Comparison of ENCODE assay signal across 11 cellular contexts in the genomic region with DNA sequence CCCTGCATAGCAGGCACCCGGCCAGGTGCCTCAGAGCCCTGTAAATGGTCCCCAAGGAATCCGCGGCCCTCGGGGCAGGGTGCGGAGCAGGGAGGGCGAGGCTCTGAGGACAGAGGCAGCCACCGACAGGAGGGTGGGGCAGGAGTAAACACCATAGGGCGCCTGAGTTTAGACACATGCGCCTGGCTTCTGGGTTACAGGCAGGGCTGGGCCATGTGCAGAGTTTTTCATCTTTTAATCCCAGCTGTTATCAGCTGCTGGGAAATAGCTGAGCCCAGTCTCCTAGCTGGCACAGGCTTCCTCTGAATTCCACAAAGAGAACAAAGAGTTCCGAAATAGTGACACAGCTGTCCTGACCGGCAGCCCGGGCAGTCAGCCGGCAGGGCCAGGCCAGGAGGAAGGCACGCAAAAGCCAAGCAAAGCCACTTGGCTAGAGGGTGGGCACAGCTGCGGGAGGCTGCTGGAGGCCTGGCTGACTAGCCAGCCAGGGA.
DNase-seq lines count a peak whose midpoint lies in the region; ATAC-seq and TF ChIP-seq lines count a peak whose summit lies in the region.
"Had no signal": no experiment of that assay in that cellular context is flagged by ENCODE, and none has a peak within 500 bp of the region (broad histone marks: within the 10 kb centered on the region; RNA-seq: fewer than 3 reads in every experiment).

No MANE protein-coding gene starts in this region.

- H3K18ac ChIP-seq in neuronal stem cell (ENCODE audit: low read length), result peak overlapping the region; percentile 69

- H3K9me3 Mint-ChIP-seq in activated T-helper 2 cell treated with anti-CD3 and anti-CD28 coated beads, Interferon-gamma antibody, Interleukin-2, Interleukin-4, amounts not matched to agents 10 μg/mL and 5 μg/mL and 100 μg/mL, durations not matched to agents 14 hours and 24 hours and 36 hours, result no peaks in the 10 kb centered on the region
- H3K9me3 Mint-ChIP-seq: CD8-positive, alpha-beta T cell; T-helper 1 cell treated with Interleukin-12 subunit alpha and Interleukin-12 subunit beta and Interleukin-4 antibody, amounts not matched to agents 30 μg/mL and 1 μg/mL, for 36 hours had no signal

- peaks cover 3% of the 10 kb centered on the region for H3K4me1 Mint-ChIP-seq in activated T-helper 2 cell treated with anti-CD3 and anti-CD28 coated beads, Interferon-gamma antibody, Interleukin-2, Interleukin-4, amounts not matched to agents 10 μg/mL and 5 μg/mL and 100 μg/mL, durations not matched to agents 14 hours and 24 hours and 36 hours (ENCODE audit: low read depth)

- no peak for ATAC-seq in GM21390 (IDR thresholded peaks at IDR 0.05; ENCODE audit: unreplicated experiment)

- H3K27me3 ChIP-seq in Peyer's patch, result no peaks in the 10 kb centered on the region
- no peaks in the 10 kb centered on the region for H3K27me3 ChIP-seq in neuronal stem cell (ENCODE audit: control insufficient read depth in 3 of 3, insufficient read depth in 3 of 3, low read depth in 1 of 3, low read length in 3 of 3)

- no peak overlapping the region for H4K91ac ChIP-seq in neuronal stem cell (ENCODE audit: low read depth, low read length, poor library complexity)

- H3K79me1 ChIP-seq in neuronal stem cell (ENCODE audit: low read depth, low read length), result no peaks in the 10 kb centered on the region

- no peak overlapping the region for H2BK5ac ChIP-seq in neuronal stem cell (ENCODE audit: low read length)

- no peak overlapping the region for H2BK120ac ChIP-seq in neuronal stem cell (ENCODE audit: low read depth, low read length)

- no peaks in the 10 kb centered on the region for H3K27me3 Mint-ChIP-seq in activated T-helper 2 cell treated with anti-CD3 and anti-CD28 coated beads, Interferon-gamma antibody, Interleukin-2, Interleukin-4, amounts not matched to agents 10 μg/mL and 5 μg/mL and 100 μg/mL, durations not matched to agents 14 hours and 24 hours and 36 hours (ENCODE audit: low read depth)

- no peak overlapping the region for H3K4ac ChIP-seq in neuronal stem cell (ENCODE audit: low read length)

- no peak overlapping the region for H3K27ac Mint-ChIP-seq in activated T-helper 2 cell treated with anti-CD3 and anti-CD28 coated beads, Interferon-gamma antibody, Interleukin-2, Interleukin-4, amounts not matched to agents 10 μg/mL and 5 μg/mL and 100 μg/mL, durations not matched to agents 14 hours and 24 hours and 36 hours
- H3K27ac Mint-ChIP-seq: T-helper 1 cell treated with Interleukin-12 subunit alpha and Interleukin-12 subunit beta and Interleukin-4 antibody, amounts not matched to agents 30 μg/mL and 1 μg/mL, for 36 hours had no signal

- no peak overlapping the region for H3K4me3 ChIP-seq in AG10803 (ENCODE audit: low read length)
- H3K4me3 ChIP-seq in Peyer's patch, result no peak overlapping the region
- no peak overlapping the region for H3K4me3 ChIP-seq in foreskin fibroblast (ENCODE audit: low read depth in 1 of 2, low read length in 2 of 2)
- no peak overlapping the region for H3K4me3 ChIP-seq in neuronal stem cell (ENCODE audit: low read length in 2 of 2)

- H3K4me2 ChIP-seq in neuronal stem cell (ENCODE audit: insufficient read depth, low read length, poor library complexity, severe bottlenecking), result no peak overlapping the region

- no peaks in the 10 kb centered on the region for H3K36me3 Mint-ChIP-seq in activated T-helper 2 cell treated with anti-CD3 and anti-CD28 coated beads, Interferon-gamma antibody, Interleukin-2, Interleukin-4, amounts not matched to agents 10 μg/mL and 5 μg/mL and 100 μg/mL, durations not matched to agents 14 hours and 24 hours and 36 hours (ENCODE audit: low read depth)
- H3K36me3 Mint-ChIP-seq: CD8-positive, alpha-beta T cell had no signal

- TF ChIP-seq POLR2A in Peyer's patch (IDR thresholded peaks at IDR 0.05), result no peak

- no peak overlapping the region for H3K14ac ChIP-seq in neuronal stem cell (ENCODE audit: low read length)

- H3K4me3 Mint-ChIP-seq in activated T-helper 2 cell treated with anti-CD3 and anti-CD28 coated beads, Interferon-gamma antibody, Interleukin-2, Interleukin-4, amounts not matched to agents 10 μg/mL and 5 μg/mL and 100 μg/mL, durations not matched to agents 14 hours and 24 hours and 36 hours (ENCODE audit: low read depth), result no peak overlapping the region
- H3K4me3 Mint-ChIP-seq: CD8-positive, alpha-beta T cell; T-helper 1 cell treated with Interleukin-12 subunit alpha and Interleukin-12 subunit beta and Interleukin-4 antibody, amounts not matched to agents 30 μg/mL and 1 μg/mL, for 36 hours had no signal

- peak overlapping the region; percentile 16 for H2BK12ac ChIP-seq in neuronal stem cell (ENCODE audit: low read length)

- H4K8ac ChIP-seq in neuronal stem cell (ENCODE audit: low read depth, low read length), result no peak overlapping the region

- H3K9ac ChIP-seq in neuronal stem cell (ENCODE audit: low read depth, low read length, poor library complexity), result peak overlapping the region; percentile 47

- no peak overlapping the region for H2AFZ ChIP-seq in neuronal stem cell (ENCODE audit: low read length)

- intact Hi-C loops in activated T-helper 2 cell treated with anti-CD3 and anti-CD28 coated beads, Interferon-gamma antibody, Interleukin-2, Interleukin-4, amounts not matched to agents 10 μg/mL and 5 μg/mL and 100 μg/mL, durations not matched to agents 14 hours and 24 hours and 36 hours (cut with micrococcal nuclease), result no loop called here

- H3K9me3 ChIP-seq in Peyer's patch (no peaks in the 10 kb centered on the region), neuronal stem cell (replicated peaks in 1 of 2; ENCODE audit: control insufficient read depth in 2 of 2, insufficient read depth in 1 of 2, low read depth in 1 of 2, low read length in 2 of 2) (no peaks in the 10 kb centered on the region)

- H2BK15ac ChIP-seq in neuronal stem cell (ENCODE audit: low read length), result peak overlapping the region; percentile 31

- H3K4me1 ChIP-seq in Peyer's patch (peaks cover 0 to 19% (median 0%) of the 10 kb centered on the region in 4 donors), neuronal stem cell (ENCODE audit: control insufficient read depth in 2 of 2, insufficient read depth in 1 of 2, low read depth in 1 of 2, low read length in 2 of 2) (peaks cover 7 to 30% of the 10 kb centered on the region in 2 donors)

- peak overlapping the region; percentile 84 for H2AK5ac ChIP-seq in neuronal stem cell (ENCODE audit: low read depth, low read length)

- no peaks in the 10 kb centered on the region for H3K36me3 ChIP-seq in Peyer's patch
- H3K36me3 ChIP-seq in neuronal stem cell (replicated peaks in 1 of 2; ENCODE audit: control insufficient read depth in 2 of 2, insufficient read depth in 2 of 2, low read length in 2 of 2), result no peaks in the 10 kb centered on the region

- DNase-seq in AG10803 (ENCODE audit: low read depth), result peak; percentile 23
- DNase-seq in Peyer's patch, result peak in 2 of 3 donors; percentile 54 to 61
- peak; percentile 20 to 24 for DNase-seq in foreskin fibroblast
- DNase-seq in neuronal stem cell (ENCODE audit: low spot score), result no peak
- DNase-seq in activated T-helper 2 cell treated with anti-CD3 and anti-CD28 coated beads, Interferon-gamma antibody, Interleukin-2, Interleukin-4, amounts not matched to agents 10 μg/mL and 5 μg/mL and 100 μg/mL, durations not matched to agents 14 hours and 24 hours and 36 hours (ENCODE audit: low spot score), result no peak
- no peak for DNase-seq in epidermal melanocyte (ENCODE audit: insufficient read length, low spot score)
- no peak for DNase-seq in Kasumi-1 (lab: John Stamatoyannopoulos, UW)
- DNase-seq: activated T-cell treated with anti-CD3 and anti-CD28 coated beads, Interleukin-2, amount 50 U/mL, for 48 hours; CD8-positive, alpha-beta T cell had no signal

- TF ChIP-seq CTCF in AG10803 (conservative IDR thresholded peaks at IDR 0.05; ENCODE audit: low read length), result no peak
- no peak for TF ChIP-seq CTCF in Peyer's patch (IDR thresholded peaks at IDR 0.05)
- TF ChIP-seq CTCF in foreskin fibroblast (IDR thresholded peaks at IDR 0.05; ENCODE audit: low read depth, low read length), result no peak

- no CpG with 5 or more reads among the region's 15 CpGs for WGBS in neuronal stem cell (ENCODE audit: extremely low coverage in 2 of 2, insufficient read length in 2 of 2, insufficient replicate concordance in 1 of 2), 2 donors

- H3K23ac ChIP-seq in neuronal stem cell (ENCODE audit: low read depth, low read length, poor library complexity), result peak overlapping the region; percentile 56

- H3K27ac ChIP-seq in Peyer's patch (peak overlapping the region in 2 of 4 donors; percentile 21 to 42), neuronal stem cell (replicated peaks; ENCODE audit: low read length) (no peak overlapping the region)

Comparison
In these comparisons a context has a peak if more than half of its experiments do, and no peak if none do; other contexts are left out.
1. DNase-seq: peak in AG10803 (single experiment), Peyer's patch (2 of 3) and foreskin fibroblast (2 of 2); none in neuronal stem cell (single experiment), activated T-helper 2 cell treated with anti-CD3 and anti-CD28 coated beads, Interferon-gamma antibody, Interleukin-2, Interleukin-4, amounts not matched to agents 10 μg/mL and 5 μg/mL and 100 μg/mL, durations not matched to agents 14 hours and 24 hours and 36 hours (single experiment), epidermal melanocyte (single experiment) and Kasumi-1 (0 of 2).